Comparison of ENCODE assay signal across 1 cellular context in the genomic region with DNA sequence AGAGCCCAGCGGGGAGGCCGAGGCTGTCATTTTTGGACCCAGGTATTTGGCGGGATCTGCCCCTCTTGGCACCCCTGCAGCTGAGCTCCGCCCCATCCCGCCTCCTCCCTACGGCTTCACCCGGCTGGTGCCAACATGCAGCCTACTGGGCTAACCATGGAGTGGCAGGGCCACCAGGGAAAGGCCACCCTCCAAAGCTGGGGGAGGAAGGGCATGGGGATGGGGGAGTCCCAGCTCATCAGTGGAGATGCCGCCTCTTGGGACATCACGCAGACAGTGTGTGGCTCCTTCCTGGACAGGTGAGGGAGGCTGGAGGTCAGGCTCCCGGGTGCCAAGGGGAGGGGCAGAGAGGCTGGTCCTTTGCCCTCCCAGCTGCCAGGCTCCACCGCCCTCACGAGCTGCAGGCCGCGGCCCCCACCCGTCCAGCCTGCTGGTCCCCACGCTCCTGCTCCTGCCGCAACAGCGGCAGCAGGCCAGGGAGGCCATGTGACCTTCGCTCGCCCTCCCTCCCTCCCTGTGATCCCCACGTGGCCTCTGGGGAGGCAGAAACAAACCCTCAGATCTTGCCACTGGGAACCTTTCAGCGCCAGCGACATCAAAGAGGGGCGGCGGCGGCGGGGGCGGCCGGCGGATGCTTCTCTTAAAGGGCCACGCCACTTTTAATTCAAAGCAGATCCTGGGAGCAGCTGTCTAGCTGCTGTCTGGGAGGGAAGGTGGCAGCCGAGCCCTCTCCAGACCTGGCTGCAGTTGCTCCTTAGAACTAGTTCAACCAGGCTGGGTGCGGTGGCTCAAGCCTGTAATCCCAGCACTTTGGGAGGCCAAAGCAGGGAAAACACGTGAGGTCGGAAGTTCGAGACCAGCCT.
A peak's percentile ranks its signal among the peaks of the same experiment; 100 is the strongest.
TF ChIP-seq lines count a peak whose summit lies in the region.

No MANE protein-coding gene starts in this region.

TF ChIP-seq in HCT116, 20 proteins besides CTCF, POLR2A, EP300 and RAD21:
- no peak; the same call in 1 of the 2 replicates for TF ChIP-seq SP1 (IDR thresholded peaks at IDR 0.05; ENCODE audit: low read depth)
- TF ChIP-seq TCF7L2 (IDR thresholded peaks at IDR 0.05; ENCODE audit: borderline replicate concordance, extremely low read depth, insufficient read depth, insufficient read length) = peak; percentile 100
- TF ChIP-seq YY1 (IDR thresholded peaks at IDR 0.05; ENCODE audit: extremely low read depth, insufficient replicate concordance, low read depth, low read length) = peak; percentile 43
- peak; percentile 31; the same call in 1 of the 2 replicates for TF ChIP-seq ZFX (IDR thresholded peaks at IDR 0.05)
- peak; percentile 100 for TF ChIP-seq EGR1 (IDR thresholded peaks at IDR 0.05; ENCODE audit: low read depth)
- no peak for TF ChIP-seq ATF3 (IDR thresholded peaks at IDR 0.05)
- peak; percentile 25; the same call in 1 of the 2 replicates for TF ChIP-seq POLR2AphosphoS5 (IDR thresholded peaks at IDR 0.05; ENCODE audit: low read depth, low read length)
- TF ChIP-seq, protein P1, sequence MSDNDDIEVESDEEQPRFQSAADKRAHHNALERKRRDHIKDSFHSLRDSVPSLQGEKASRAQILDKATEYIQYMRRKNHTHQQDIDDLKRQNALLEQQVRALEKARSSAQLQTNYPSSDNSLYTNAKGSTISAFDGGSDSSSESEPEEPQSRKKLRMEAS (IDR thresholded peaks at IDR 0.05) = peak; percentile 97
